Comparison of ENCODE assay signal across 9 cellular contexts in the genomic region with DNA sequence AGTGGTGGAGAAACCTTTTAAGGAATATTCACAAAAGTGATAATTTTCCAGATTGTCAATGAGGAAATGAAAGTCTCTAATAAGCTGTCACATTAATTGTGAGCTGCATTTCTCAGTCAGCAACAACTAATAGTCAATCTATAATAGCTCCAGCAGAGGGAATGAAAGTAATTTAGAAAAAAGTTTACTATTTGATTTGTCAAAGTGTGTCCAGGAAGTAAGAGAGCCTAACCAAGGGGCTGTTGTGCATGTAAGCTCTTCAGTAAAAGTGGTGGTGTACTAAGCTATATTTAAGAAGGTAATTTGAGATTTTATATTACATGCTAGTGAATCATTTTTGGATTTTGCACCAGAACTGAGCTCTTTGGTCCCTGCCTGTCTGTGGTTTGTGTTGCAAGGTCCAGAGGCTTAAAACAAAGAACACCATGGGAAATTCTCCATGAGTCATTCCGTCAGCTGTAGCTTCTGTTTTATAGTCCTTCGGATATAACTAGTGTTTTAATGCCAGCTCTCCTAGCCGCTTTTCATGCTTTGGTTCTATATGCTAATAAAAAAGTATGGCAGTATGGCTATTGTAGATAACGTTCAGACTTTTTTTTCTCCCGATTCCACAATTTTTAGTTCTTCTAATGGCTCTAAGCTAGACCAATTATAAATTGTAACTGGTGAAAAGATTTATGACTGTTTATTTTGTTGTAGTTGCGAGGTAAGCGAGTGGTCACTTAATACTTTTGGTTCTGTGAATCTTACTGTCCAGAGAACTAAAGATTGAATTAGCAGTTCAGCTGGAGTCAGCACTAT.
DNase-seq lines count a peak whose midpoint lies in the region; ATAC-seq and TF ChIP-seq lines count a peak whose summit lies in the region.
"Had no signal": no experiment of that assay in that cellular context is flagged by ENCODE, and none has a peak within 500 bp of the region (broad histone marks: within the 10 kb centered on the region; RNA-seq: fewer than 3 reads in every experiment).

No MANE protein-coding gene starts in this region.

- TF ChIP-seq CTCF in HCT116 (IDR thresholded peaks at IDR 0.05 in 2 of 3, conservative IDR thresholded peaks at IDR 0.05 in 1 of 3; ENCODE audit: borderline replicate concordance in 1 of 3, insufficient read depth in 1 of 3, low read depth in 2 of 3, low read length in 2 of 3) = no peak
- TF ChIP-seq CTCF in glutamatergic neuron (IDR thresholded peaks at IDR 0.05; ENCODE audit: partially characterized antibody, unreplicated experiment) = no peak
- no peak for TF ChIP-seq CTCF in neural progenitor cell (IDR thresholded peaks at IDR 0.05)
- TF ChIP-seq CTCF in GM10266 (IDR thresholded peaks at IDR 0.05; ENCODE audit: control insufficient read depth, insufficient read depth, low read depth, missing control alignments) = no peak

- H2AFZ ChIP-seq in HCT116 (ENCODE audit: low read depth, low read length, poor library complexity, severe bottlenecking) = no peak overlapping the region
- no peak overlapping the region for H2AFZ ChIP-seq in neural progenitor cell (replicated peaks)
- H2AFZ ChIP-seq: parathyroid adenoma had no signal

- no peaks in the 10 kb centered on the region for H3K9me3 ChIP-seq in HCT116 (ENCODE audit: control insufficient read depth in 1 of 2, insufficient read depth in 1 of 2, low read depth in 1 of 2, low read length in 2 of 2)
- no peaks in the 10 kb centered on the region for H3K9me3 ChIP-seq in SJSA1 (replicated peaks)
- no peaks in the 10 kb centered on the region for H3K9me3 ChIP-seq in neural progenitor cell (ENCODE audit: low read depth)

- H3K27ac Mint-ChIP-seq in glutamatergic neuron (ENCODE audit: unreplicated experiment) (peak overlapping the region; percentile 48), neural progenitor cell (no peak overlapping the region)
- no peak overlapping the region for H3K27ac Mint-ChIP-seq in stimulated activated naive B cell treated with anti-CD40 and anti-IgM and Interleukin-4, amounts not matched to agents 10 μg/mL and 1 μg/mL and 100 μg/mL, for 72 hours

- DNase-seq in HCT116 (ENCODE audit: low read depth, low spot score) (peak; percentile 90), SJSA1 (ENCODE audit: low read depth in 1 of 2, low spot score in 2 of 2) (peak; percentile 47 to 69), glutamatergic neuron (no peak), neural progenitor cell (ENCODE audit: low spot score) (no peak), GM10266 (ENCODE audit: extremely low spot score) (no peak), cerebellar nuclear complex (lab: John Stamatoyannopoulos, UW) (no peak)
- DNase-seq in stimulated activated naive B cell treated with anti-CD40 and anti-IgM and Interleukin-4, amounts not matched to agents 10 μg/mL and 1 μg/mL and 100 μg/mL, for 72 hours = no peak

- peak overlapping the region; percentile 61 for H3K4me2 ChIP-seq in HCT116 (ENCODE audit: low read length)
- no peak overlapping the region for H3K4me2 ChIP-seq in neural progenitor cell

- H3K4me3 Mint-ChIP-seq in glutamatergic neuron (ENCODE audit: unreplicated experiment) = no peak overlapping the region
- H3K4me3 Mint-ChIP-seq in stimulated activated naive B cell treated with anti-CD40 and anti-IgM and Interleukin-4, amounts not matched to agents 10 μg/mL and 1 μg/mL and 100 μg/mL, for 72 hours = no peak overlapping the region
- no peak overlapping the region for H3K4me3 Mint-ChIP-seq in neural progenitor cell

- H3K9ac ChIP-seq in HCT116 (ENCODE audit: low read length) = peak overlapping the region; percentile 10
- no peak overlapping the region for H3K9ac ChIP-seq in neural progenitor cell
- H3K9ac ChIP-seq: parathyroid adenoma had no signal

- BruUV-seq in HCT116 (replicated peaks; lab: Mats Ljungman, UMichigan) = no TSS peak

- H3K27me3 Mint-ChIP-seq in glutamatergic neuron (ENCODE audit: unreplicated experiment) (no peaks in the 10 kb centered on the region), neural progenitor cell (ENCODE audit: insufficient read depth, low read depth) (no peaks in the 10 kb centered on the region)
- H3K27me3 Mint-ChIP-seq in stimulated activated naive B cell treated with anti-CD40 and anti-IgM and Interleukin-4, amounts not matched to agents 10 μg/mL and 1 μg/mL and 100 μg/mL, for 72 hours = peaks cover 0 to 9% of the 10 kb centered on the region in 2 donors

- intact Hi-C loops in HCT116 (cut with micrococcal nuclease) = no loop called here

- no peak for TF ChIP-seq POLR2A in HCT116 (IDR thresholded peaks at IDR 0.05; ENCODE audit: borderline replicate concordance, extremely low read depth, insufficient read depth, insufficient read length)

- peak; percentile 27; the same call in 1 of the 2 replicates for TF ChIP-seq RAD21 in HCT116 (IDR thresholded peaks at IDR 0.05; ENCODE audit: low read depth)

- H3K4me3 ChIP-seq in HCT116 (replicated peaks in 1 of 2; ENCODE audit: low read depth in 1 of 2, low read length in 2 of 2) (peak overlapping the region in 1 of 2 experiments; percentile 21; a peak in 1 of 4 replicates), SJSA1 (peak overlapping the region; percentile 22), neural progenitor cell (no peak overlapping the region)

- H3K9me3 Mint-ChIP-seq in glutamatergic neuron (ENCODE audit: unreplicated experiment) (no peaks in the 10 kb centered on the region), neural progenitor cell (no peaks in the 10 kb centered on the region)
- no peaks in the 10 kb centered on the region for H3K9me3 Mint-ChIP-seq in stimulated activated naive B cell treated with anti-CD40 and anti-IgM and Interleukin-4, amounts not matched to agents 10 μg/mL and 1 μg/mL and 100 μg/mL, for 72 hours

- no peaks in the 10 kb centered on the region for H3K27me3 ChIP-seq in HCT116 (ENCODE audit: insufficient read depth, low read length)
- no peaks in the 10 kb centered on the region for H3K27me3 ChIP-seq in SJSA1 (replicated peaks)
- H3K27me3 ChIP-seq in neural progenitor cell = no peaks in the 10 kb centered on the region

- H3K36me3 ChIP-seq in HCT116 (ENCODE audit: control insufficient read depth in 1 of 2, insufficient read depth in 2 of 2, low read length in 2 of 2) = no peaks in the 10 kb centered on the region
- H3K36me3 ChIP-seq in SJSA1 = no peaks in the 10 kb centered on the region
- H3K36me3 ChIP-seq in neural progenitor cell = no peaks in the 10 kb centered on the region

- peaks cover 29% of the 10 kb centered on the region; the same call in 1 of the 2 replicates for H4K20me1 ChIP-seq in HCT116 (ENCODE audit: insufficient read depth)
- H4K20me1 ChIP-seq in neural progenitor cell (ENCODE audit: low read depth) = no peaks in the 10 kb centered on the region

- peak overlapping the region; percentile 43; the same call in 1 of the 2 replicates for H3K27ac ChIP-seq in HCT116 (ENCODE audit: low read depth, low read length)
- H3K27ac ChIP-seq in SJSA1 = peak overlapping the region; percentile 43
- H3K27ac ChIP-seq in neural progenitor cell = no peak overlapping the region
- H3K27ac ChIP-seq: parathyroid adenoma had no signal

- H3K79me2 ChIP-seq in HCT116 (ENCODE audit: insufficient read depth, low read length) (peaks cover 94% of the 10 kb centered on the region), neural progenitor cell (ENCODE audit: low read depth) (peaks cover 72% of the 10 kb centered on the region)

- RAD21 ChIA-PET in HCT116 (lab: Charles Lee; ENCODE audit: low non-redundant PET in 1 of 2, low total read pairs in 2 of 2, uncharacterized antibody in 2 of 2, unreplicated experiment in 2 of 2) = interaction anchor here in 1 of 2 experiments (1.1 kb wide), 1 partner anchor 9 kb away, joined by 4 read pairs; no protein-coding TSS in a partner anchor

- no peaks in the 10 kb centered on the region for H3F3A ChIP-seq in neural progenitor cell (ENCODE audit: low read depth)

- ATAC-seq in HCT116 = peak; percentile 93
- ATAC-seq in stimulated activated naive B cell treated with anti-CD40 and anti-IgM and Interleukin-4, amounts not matched to agents 10 μg/mL and 1 μg/mL and 100 μg/mL, for 72 hours (replicated peaks) = peak; percentile 27 to 50
- no peak for ATAC-seq in GM18867 (IDR thresholded peaks at IDR 0.05; ENCODE audit: unreplicated experiment)

- CTCF ChIA-PET in HCT116 (lab: Charles Lee) = interaction anchor here (0.7 to 1.3 kb wide), 5 partner anchors 10 to 98 kb away, joined by 3 to 6 read pairs (median 3); no protein-coding TSS in a partner anchor

- H3K4me1 Mint-ChIP-seq in glutamatergic neuron (ENCODE audit: low read depth, unreplicated experiment) (peaks cover 17% of the 10 kb centered on the region), neural progenitor cell (peaks cover 26% of the 10 kb centered on the region)
- peaks cover 2 to 6% of the 10 kb centered on the region in 2 donors for H3K4me1 Mint-ChIP-seq in stimulated activated naive B cell treated with anti-CD40 and anti-IgM and Interleukin-4, amounts not matched to agents 10 μg/mL and 1 μg/mL and 100 μg/mL, for 72 hours

- H3K36me3 Mint-ChIP-seq in glutamatergic neuron (ENCODE audit: unreplicated experiment) (peaks cover 3% of the 10 kb centered on the region), neural progenitor cell (no peaks in the 10 kb centered on the region)
- H3K36me3 Mint-ChIP-seq in stimulated activated naive B cell treated with anti-CD40 and anti-IgM and Interleukin-4, amounts not matched to agents 10 μg/mL and 1 μg/mL and 100 μg/mL, for 72 hours = no peaks in the 10 kb centered on the region

- H3K4me1 ChIP-seq in HCT116 (ENCODE audit: control insufficient read depth in 1 of 2, insufficient read depth in 2 of 2, low read length in 2 of 2) (peaks cover 25 to 31% of the 10 kb centered on the region in 2 experiments), SJSA1 (replicated peaks) (peaks cover 11% of the 10 kb centered on the region), neural progenitor cell (peaks cover 22% of the 10 kb centered on the region)
- H3K4me1 ChIP-seq: parathyroid adenoma had no signal

- POLR2A ChIA-PET in HCT116 (lab: Charles Lee) = interaction anchor here (0.7 to 1.0 kb wide), 2 partner anchors 9 to 164 kb away, joined by 3 read pairs; no protein-coding TSS in a partner anchor

- H3K9me2 ChIP-seq in HCT116 (ENCODE audit: insufficient read depth) = no peaks in the 10 kb centered on the region

TF ChIP-seq in HCT116, 20 proteins besides CTCF, POLR2A, EP300 and RAD21 (continues in another document):
- TF ChIP-seq CBX3 (IDR thresholded peaks at IDR 0.05; ENCODE audit: low read depth) (peak; percentile 92), EGR1 (IDR thresholded peaks at IDR 0.05; ENCODE audit: low read depth) (no peak)

Comparison
In these comparisons a context has a peak if more than half of its experiments do, and no peak if none do; other contexts are left out.
1. DNase-seq: peak in HCT116 (single experiment) and SJSA1 (2 of 2); none in glutamatergic neuron (single experiment), stimulated activated naive B cell treated with anti-CD40 and anti-IgM and Interleukin-4, amounts not matched to agents 10 μg/mL and 1 μg/mL and 100 μg/mL, for 72 hours (single experiment), neural progenitor cell (single experiment), GM10266 (single experiment) and cerebellar nuclear complex (0 of 2).